Comparison of ENCODE assay signal across 15 cellular contexts in the genomic region with DNA sequence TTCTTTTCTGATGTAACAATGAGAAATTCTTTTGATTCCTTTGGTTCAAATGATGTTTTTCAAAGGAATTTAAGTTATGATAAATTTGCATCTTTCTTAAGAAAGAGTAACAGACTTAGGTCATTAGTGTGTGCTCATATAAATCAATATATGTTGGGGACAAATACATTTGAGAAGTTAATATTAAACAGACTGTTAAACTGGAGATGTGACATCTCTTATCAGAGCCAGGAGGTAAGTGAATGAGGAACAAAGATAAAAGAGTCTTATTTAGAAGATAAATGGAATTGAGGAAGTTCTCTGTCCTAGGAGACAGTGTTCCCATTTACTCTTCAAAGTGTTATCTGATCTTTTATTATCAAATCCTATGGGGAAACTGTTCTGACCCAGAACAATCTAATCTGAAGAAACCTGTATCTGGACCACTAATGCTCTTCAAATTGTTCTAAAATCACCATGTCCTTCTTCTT.
DNase-seq lines count a peak whose midpoint lies in the region; ATAC-seq and TF ChIP-seq lines count a peak whose summit lies in the region.
"Had no signal": no experiment of that assay in that cellular context is flagged by ENCODE, and none has a peak within 500 bp of the region (broad histone marks: within the 10 kb centered on the region; RNA-seq: fewer than 3 reads in every experiment).

No MANE protein-coding gene starts in this region.

- H3K9me3 Mint-ChIP-seq in activated T-cell treated with anti-CD3 and anti-CD28 coated beads, Interleukin-2, amount 50 U/mL, for 24 hours = no peaks in the 10 kb centered on the region
- no peaks in the 10 kb centered on the region for H3K9me3 Mint-ChIP-seq in stimulated activated memory B cell treated with anti-CD40 and anti-IgM and Interleukin-4, amounts not matched to agents 10 μg/mL and 1 μg/mL and 100 μg/mL, for 72 hours
- H3K9me3 Mint-ChIP-seq: nephron had no signal

- H3K79me2 ChIP-seq in mammary epithelial cell (ENCODE audit: insufficient read depth, low read length) (no peaks in the 10 kb centered on the region), SK-N-SH (ENCODE audit: insufficient read depth) (no peaks in the 10 kb centered on the region), fibroblast of lung (ENCODE audit: control insufficient read depth, insufficient read depth, low read length) (no peaks in the 10 kb centered on the region)

- TF ChIP-seq RAD21 in SK-N-SH (IDR thresholded peaks at IDR 0.05; ENCODE audit: low read length) = no peak

- H2AFZ ChIP-seq in mammary epithelial cell (ENCODE audit: low read depth, low read length) (peak overlapping the region; percentile 70), SK-N-SH (ENCODE audit: low read depth) (peak overlapping the region; percentile 36; the same call in 1 of the 2 replicates), fibroblast of lung (ENCODE audit: low read length) (no peak overlapping the region)

- dilution Hi-C loops in mammary epithelial cell (cut with HindIII; ENCODE audit: low sequenced_read_pairs) = no loop called here

- no peak overlapping the region for H3K4me2 ChIP-seq in mammary epithelial cell (ENCODE audit: insufficient read depth, low read depth, low read length)
- 0 out of 2 replicates have a peak overlapping the region, but pooled peaks have one; percentile 12 for H3K4me2 ChIP-seq in SK-N-SH
- H3K4me2 ChIP-seq in fibroblast of lung (ENCODE audit: extremely low read depth, insufficient read depth, low read length) = peak overlapping the region; percentile 36

- no peak for TF ChIP-seq POLR2A in breast epithelium (IDR thresholded peaks at IDR 0.05)

- H3K4me3 Mint-ChIP-seq in activated T-cell treated with anti-CD3 and anti-CD28 coated beads, Interleukin-2, amount 50 U/mL, for 24 hours = no peak overlapping the region
- no peak overlapping the region for H3K4me3 Mint-ChIP-seq in stimulated activated memory B cell treated with anti-CD40 and anti-IgM and Interleukin-4, amounts not matched to agents 10 μg/mL and 1 μg/mL and 100 μg/mL, for 72 hours
- H3K4me3 Mint-ChIP-seq: activated CD8-positive, alpha-beta T cell treated with anti-CD3 and anti-CD28 coated beads, Interleukin-2, amount 10 ng/mL, durations not matched to agents 7 days and 5 days; nephron had no signal

- no peak for TF ChIP-seq CTCF in mammary epithelial cell (conservative IDR thresholded peaks at IDR 0.05 in 1 of 2, IDR thresholded peaks at IDR 0.05 in 1 of 2; ENCODE audit: extremely low read depth in 1 of 2, insufficient read depth in 1 of 2, low read depth in 1 of 2, low read length in 2 of 2)
- no peak for TF ChIP-seq CTCF in breast epithelium (IDR thresholded peaks at IDR 0.05)
- TF ChIP-seq CTCF in SK-N-SH (IDR thresholded peaks at IDR 0.05) = no peak
- no peak for TF ChIP-seq CTCF in fibroblast of lung (conservative IDR thresholded peaks at IDR 0.05 in 1 of 2, IDR thresholded peaks at IDR 0.05 in 1 of 2; ENCODE audit: low read depth in 1 of 2, low read length in 2 of 2)
- TF ChIP-seq CTCF in lower lobe of right lung (IDR thresholded peaks at IDR 0.05) = no peak

- no peaks in the 10 kb centered on the region for H3K4me1 Mint-ChIP-seq in activated T-cell treated with anti-CD3 and anti-CD28 coated beads, Interleukin-2, amount 50 U/mL, for 24 hours (ENCODE audit: low read depth)
- peaks cover 5% of the 10 kb centered on the region for H3K4me1 Mint-ChIP-seq in stimulated activated memory B cell treated with anti-CD40 and anti-IgM and Interleukin-4, amounts not matched to agents 10 μg/mL and 1 μg/mL and 100 μg/mL, for 72 hours
- H3K4me1 Mint-ChIP-seq: nephron had no signal

- DNase-seq in mammary epithelial cell (no peak), breast epithelium (ENCODE audit: low spot score in 2 of 2) (no peak), SK-N-SH (no peak), fibroblast of lung (ENCODE audit: low read depth in 2 of 2) (peak in 1 of 2 donors; percentile 34), lower lobe of right lung (no peak), ecto neural progenitor cell (ENCODE audit: low spot score) (no peak)
- no peak for DNase-seq in activated T-cell treated with anti-CD3 and anti-CD28 coated beads, Interleukin-2, amount 50 U/mL, for 24 hours
- DNase-seq: ACHN; activated CD8-positive, alpha-beta T cell treated with anti-CD3 and anti-CD28 coated beads, Interleukin-2, amount 10 ng/mL, durations not matched to agents 7 days and 5 days; activated gamma-delta T cell; heart left ventricle; NCI-H526 treated with DMSO at 0.1 percent for 48 hours; T1000 had no signal

- H3K27ac ChIP-seq in mammary epithelial cell (ENCODE audit: insufficient read depth, low read depth, low read length) (no peak overlapping the region), breast epithelium (no peak overlapping the region), SK-N-SH (ENCODE audit: low read depth in 2 of 2, low read length in 1 of 2) (peak overlapping the region; percentile 31 to 79; a peak in 3 of 4 replicates), fibroblast of lung (ENCODE audit: insufficient read depth, low read length) (no peak overlapping the region), lower lobe of right lung (no peak overlapping the region)
- H3K27ac ChIP-seq: heart left ventricle had no signal

- no peaks in the 10 kb centered on the region for H3K27me3 ChIP-seq in mammary epithelial cell (ENCODE audit: insufficient read depth, low read length)
- no peaks in the 10 kb centered on the region for H3K27me3 ChIP-seq in breast epithelium
- no peaks in the 10 kb centered on the region for H3K27me3 ChIP-seq in SK-N-SH (ENCODE audit: insufficient read depth)
- no peaks in the 10 kb centered on the region for H3K27me3 ChIP-seq in fibroblast of lung (ENCODE audit: control insufficient read depth, insufficient read depth, low read length)
- no peaks in the 10 kb centered on the region for H3K27me3 ChIP-seq in lower lobe of right lung (ENCODE audit: low read depth)
- H3K27me3 ChIP-seq: heart left ventricle had no signal

- intact Hi-C loops in mammary epithelial cell (cut with micrococcal nuclease) (no loop called here), breast epithelium (cut with DNase I; ENCODE audit: low total_unique reads) (no loop called here), lower lobe of right lung (cut with DNase I) (no loop called here)

- H4K20me1 ChIP-seq in mammary epithelial cell (ENCODE audit: insufficient read depth, low read length) (no peaks in the 10 kb centered on the region), SK-N-SH (ENCODE audit: insufficient read depth) (no peaks in the 10 kb centered on the region), fibroblast of lung (ENCODE audit: control insufficient read depth, extremely low read depth, insufficient read depth, low read length) (no peaks in the 10 kb centered on the region)

- POLR2A ChIA-PET in SK-N-SH (lab: Yijun Ruan, JAX) = no interaction called here

- CTCF ChIA-PET in mammary epithelial cell (lab: Charles Lee; ENCODE audit: low non-redundant PET) = no interaction called here
- CTCF ChIA-PET in SK-N-SH (lab: Yijun Ruan, JAX) = interaction anchor here (1.4 kb wide), 1 partner anchor 132 kb away, joined by 3 read pairs; no protein-coding TSS in a partner anchor

- H3F3A ChIP-seq in SK-N-SH (replicated peaks; ENCODE audit: insufficient read depth) = peaks cover 3% of the 10 kb centered on the region

- no peaks in the 10 kb centered on the region for H3K36me3 ChIP-seq in mammary epithelial cell (ENCODE audit: insufficient read depth, low read length)
- no peaks in the 10 kb centered on the region for H3K36me3 ChIP-seq in breast epithelium
- H3K36me3 ChIP-seq in SK-N-SH (replicated peaks in 1 of 2; ENCODE audit: control insufficient read depth in 1 of 2, insufficient read depth in 2 of 2, low read length in 1 of 2) = peaks cover 0 to 16% of the 10 kb centered on the region in 2 experiments
- H3K36me3 ChIP-seq in fibroblast of lung (ENCODE audit: control insufficient read depth, insufficient read depth, low read length) = no peaks in the 10 kb centered on the region
- no peaks in the 10 kb centered on the region for H3K36me3 ChIP-seq in lower lobe of right lung
- H3K36me3 ChIP-seq: heart left ventricle had no signal

- no peaks in the 10 kb centered on the region for H3K36me3 Mint-ChIP-seq in activated T-cell treated with anti-CD3 and anti-CD28 coated beads, Interleukin-2, amount 50 U/mL, for 24 hours (ENCODE audit: low read depth)
- H3K36me3 Mint-ChIP-seq in stimulated activated memory B cell treated with anti-CD40 and anti-IgM and Interleukin-4, amounts not matched to agents 10 μg/mL and 1 μg/mL and 100 μg/mL, for 72 hours = no peaks in the 10 kb centered on the region

- no peak overlapping the region for H3K4me3 ChIP-seq in mammary epithelial cell (replicated peaks in 1 of 3; ENCODE audit: insufficient read depth in 1 of 3, low read depth in 2 of 3, low read length in 3 of 3)
- H3K4me3 ChIP-seq in breast epithelium = no peak overlapping the region
- H3K4me3 ChIP-seq in SK-N-SH (ENCODE audit: low read depth in 2 of 2, low read length in 1 of 2) = no peak overlapping the region
- H3K4me3 ChIP-seq in fibroblast of lung (replicated peaks in 1 of 4; ENCODE audit: control extremely low read depth in 1 of 4, insufficient read depth in 1 of 4, low read depth in 3 of 4, low read length in 4 of 4) = no peak overlapping the region
- H3K4me3 ChIP-seq in lower lobe of right lung = no peak overlapping the region
- H3K4me3 ChIP-seq: heart left ventricle had no signal

- no peaks in the 10 kb centered on the region for H3K27me3 Mint-ChIP-seq in activated T-cell treated with anti-CD3 and anti-CD28 coated beads, Interleukin-2, amount 50 U/mL, for 24 hours
- H3K27me3 Mint-ChIP-seq in stimulated activated memory B cell treated with anti-CD40 and anti-IgM and Interleukin-4, amounts not matched to agents 10 μg/mL and 1 μg/mL and 100 μg/mL, for 72 hours = peaks cover 11% of the 10 kb centered on the region

- 0 out of 4 replicates have a peak, but pooled peaks of 1 of the 2 experiments have one; percentile 8 for TF ChIP-seq EP300 in SK-N-SH (IDR thresholded peaks at IDR 0.05; ENCODE audit: borderline replicate concordance in 1 of 2, low read depth in 1 of 2, low read length in 1 of 2)

- no peak overlapping the region for H3K9ac ChIP-seq in mammary epithelial cell (ENCODE audit: insufficient read depth, low read length)
- H3K9ac ChIP-seq in SK-N-SH = no peak overlapping the region
- H3K9ac ChIP-seq in fibroblast of lung (ENCODE audit: insufficient read depth, low read length) = no peak overlapping the region

- H3K9me2 ChIP-seq in SK-N-SH = no peaks in the 10 kb centered on the region

- no peak for ATAC-seq in lower lobe of right lung
- ATAC-seq in stimulated activated memory B cell treated with anti-CD40 and anti-IgM and Interleukin-4, amounts not matched to agents 10 μg/mL and 1 μg/mL and 100 μg/mL, for 72 hours = no peak
- ATAC-seq: activated CD8-positive, alpha-beta T cell treated with anti-CD3 and anti-CD28 coated beads, Interleukin-2, amount 10 ng/mL, durations not matched to agents 7 days and 5 days; heart left ventricle had no signal

- TSS peak; percentile 53 for BruUV-seq in mammary epithelial cell (replicated peaks; lab: Mats Ljungman, UMichigan)

- in situ Hi-C loops in mammary epithelial cell (cut with MboI; ENCODE audit: low sequenced_read_pairs in 2 of 2) = no loop called here

- no peak overlapping the region for H3K27ac Mint-ChIP-seq in activated T-cell treated with anti-CD3 and anti-CD28 coated beads, Interleukin-2, amount 50 U/mL, for 24 hours
- no peak overlapping the region for H3K27ac Mint-ChIP-seq in stimulated activated memory B cell treated with anti-CD40 and anti-IgM and Interleukin-4, amounts not matched to agents 10 μg/mL and 1 μg/mL and 100 μg/mL, for 72 hours
- H3K27ac Mint-ChIP-seq: activated CD8-positive, alpha-beta T cell treated with anti-CD3 and anti-CD28 coated beads, Interleukin-2, amount 10 ng/mL, durations not matched to agents 7 days and 5 days; nephron had no signal

- H3K4me1 ChIP-seq in mammary epithelial cell (ENCODE audit: insufficient read depth, low read length) = peaks cover 17% of the 10 kb centered on the region
- H3K4me1 ChIP-seq in breast epithelium = no peaks in the 10 kb centered on the region
- H3K4me1 ChIP-seq in SK-N-SH (ENCODE audit: control insufficient read depth in 1 of 2, insufficient read depth in 2 of 2, low read depth in 1 of 2, low read length in 1 of 2) = peaks cover 31 to 37% of the 10 kb centered on the region in 2 experiments; a peak in 3 of 4 replicates
- no peaks in the 10 kb centered on the region for H3K4me1 ChIP-seq in fibroblast of lung (ENCODE audit: control insufficient read depth, extremely low read depth, insufficient read depth, low read length)
- H3K4me1 ChIP-seq in lower lobe of right lung = no peaks in the 10 kb centered on the region

- H3K9me3 ChIP-seq in mammary epithelial cell (replicated peaks; ENCODE audit: insufficient read depth, low read length) (no peaks in the 10 kb centered on the region), breast epithelium (no peaks in the 10 kb centered on the region), SK-N-SH (no peaks in the 10 kb centered on the region), fibroblast of lung (ENCODE audit: control insufficient read depth, insufficient read depth, low read depth, low read length) (no peaks in the 10 kb centered on the region), lower lobe of right lung (no peaks in the 10 kb centered on the region)
- H3K9me3 ChIP-seq: heart left ventricle had no signal

Comparison
In these comparisons a context has a peak if more than half of its experiments do, and no peak if none do; other contexts are left out.
1. H3K27ac ChIP-seq: peak in SK-N-SH (2 of 2); none in mammary epithelial cell (single experiment), breast epithelium (0 of 2), fibroblast of lung (single experiment) and lower lobe of right lung (single experiment).